25 cellular contexts compared by ENCODE assay signal in the genomic region with DNA sequence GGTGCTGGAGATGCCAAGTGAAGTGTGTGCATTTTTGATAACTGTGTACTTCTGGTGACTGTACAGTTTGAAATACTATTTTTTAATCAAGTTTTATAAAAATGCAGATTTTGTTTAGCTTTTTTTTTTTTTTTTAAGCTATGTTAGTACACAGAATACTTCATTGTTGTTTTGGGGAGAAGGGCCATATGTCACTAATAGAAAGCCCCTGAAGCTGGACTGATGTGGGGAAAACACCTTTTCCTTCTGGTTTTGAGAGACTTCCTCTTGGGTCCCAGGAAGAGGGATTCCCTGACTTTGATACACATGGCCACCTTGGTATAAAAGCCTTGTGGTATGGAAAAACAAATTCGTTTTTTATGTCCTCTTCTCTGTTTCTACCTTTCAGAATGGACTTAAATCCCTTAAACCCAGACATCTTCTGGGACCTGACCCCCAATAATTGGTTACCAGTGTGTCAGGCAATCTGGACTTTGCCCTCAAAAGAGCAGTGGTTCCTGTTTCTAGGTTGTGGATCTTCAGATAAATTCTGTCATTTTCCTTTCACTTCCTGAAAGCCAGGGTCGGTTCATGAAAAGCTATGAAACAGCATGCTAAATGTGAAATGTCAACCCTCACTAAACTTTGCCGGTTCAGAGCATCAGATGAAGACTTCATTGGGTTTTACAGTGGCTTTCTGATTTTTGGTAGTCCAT. TPM values are rescaled to one million over a fixed set of nuclear protein-coding genes. Genes with fewer than 3 reads are reported as not detected.
A peak's percentile ranks its signal among the peaks of the same experiment; 100 is the strongest.
DNase-seq lines count a peak whose midpoint lies in the region; ATAC-seq, FAIRE-seq and TF ChIP-seq lines count a peak whose summit lies in the region.
"Had no signal": no experiment of that assay in that cellular context is flagged by ENCODE, and none has a peak within 500 bp of the region (broad histone marks: within the 10 kb centered on the region; RNA-seq: fewer than 3 reads in every experiment).

No MANE protein-coding gene starts in this region.

- H3K4me3 ChIP-seq in OCI-LY3 (ENCODE audit: low read length) (no peak overlapping the region), suprapubic skin (no peak overlapping the region)
- H3K4me3 ChIP-seq: lung, smooth muscle cell, upper lobe of left lung had no signal

- H3K36me3 ChIP-seq in OCI-LY3 (replicated peaks; ENCODE audit: low read depth, low read length), result no peaks in the 10 kb centered on the region
- H3K36me3 ChIP-seq in suprapubic skin, result no peaks in the 10 kb centered on the region
- H3K36me3 ChIP-seq: upper lobe of left lung had no signal

- no peaks in the 10 kb centered on the region for H3K79me2 ChIP-seq in OCI-LY3 (ENCODE audit: low read length)

- TF ChIP-seq EP300 in suprapubic skin (IDR thresholded peaks at IDR 0.05), result no peak

- H3K9ac ChIP-seq in OCI-LY3 (ENCODE audit: low read length), result no peak overlapping the region

- TF ChIP-seq POLR2A in H54 (IDR thresholded peaks at IDR 0.05; ENCODE audit: low read depth, low read length) (no peak), suprapubic skin (IDR thresholded peaks at IDR 0.05) (no peak)

- H3K4me1 ChIP-seq in OCI-LY3 (ENCODE audit: low read length) (peaks cover 11% of the 10 kb centered on the region), suprapubic skin (no peaks in the 10 kb centered on the region)
- H3K4me1 ChIP-seq: upper lobe of left lung had no signal

- peak; percentile 66 for ATAC-seq in HG03135 (IDR thresholded peaks at IDR 0.05; ENCODE audit: unreplicated experiment)
- ATAC-seq: activated CD4-positive, alpha-beta T cell treated with anti-CD3 and anti-CD28 coated beads for 36 hours had no signal

- H2AFZ ChIP-seq in OCI-LY3 (ENCODE audit: low read depth, low read length), result no peak overlapping the region

- no peak for FAIRE-seq in H54 (lab: Jason Lieb, UNC)
- FAIRE-seq: keratinocyte had no signal

- no peaks in the 10 kb centered on the region for H3K9me3 ChIP-seq in OCI-LY3 (ENCODE audit: insufficient read depth, low read length)
- no peaks in the 10 kb centered on the region for H3K9me3 ChIP-seq in suprapubic skin
- H3K9me3 ChIP-seq: upper lobe of left lung had no signal

- DNase-seq in SKM-1 treated with dmso at 0.1 percent for 144 hours (lab: John Stamatoyannopoulos, UW; ENCODE audit: unreplicated experiment) (peak; percentile 5), SKM-1 (lab: John Stamatoyannopoulos, UW; ENCODE audit: unreplicated experiment) (no peak), H54 (ENCODE audit: insufficient read length, low spot score) (no peak), suprapubic skin (ENCODE audit: low spot score in 2 of 2) (no peak), OCI-M2 (lab: John Stamatoyannopoulos, UW; ENCODE audit: unreplicated experiment) (no peak), NCI-H524 (lab: John Stamatoyannopoulos, UW) (no peak)
- DNase-seq: 8988T; activated CD4-positive, alpha-beta T cell treated with anti-CD3 and anti-CD28 coated beads for 36 hours; aorta; central memory CD4-positive, alpha-beta T cell; EL; foreskin fibroblast; hippocampal formation; KBM-7; NCI-H1048; NCI-H2029 treated with DMSO at 0.1 percent for 48 hours; NCI-H345; stimulated activated CD4-positive, alpha-beta T cell treated with anti-CD3 and anti-CD28 coated beads, Interleukin-4, amount 100 ng/mL, for 1 hour; upper lobe of left lung had no signal

- H3K27ac ChIP-seq in OCI-LY3 (ENCODE audit: low read length) (no peak overlapping the region), suprapubic skin (no peak overlapping the region)
- H3K27ac ChIP-seq: epithelial cell of prostate, upper lobe of left lung had no signal

- no peak for TF ChIP-seq CTCF in OCI-LY3 (IDR thresholded peaks at IDR 0.05; ENCODE audit: low read depth, low read length)
- no peak for TF ChIP-seq CTCF in suprapubic skin (IDR thresholded peaks at IDR 0.05)

- H3K4me2 ChIP-seq in OCI-LY3 (ENCODE audit: low read length), result peak overlapping the region; percentile 31; the same call in 1 of the 2 replicates
- H3K4me2 ChIP-seq: smooth muscle cell had no signal

- 54% methylated on average over 3 of the region's 3 CpGs for WGBS in suprapubic skin

- H4K20me1 ChIP-seq in OCI-LY3 (ENCODE audit: insufficient read depth, low read length), result no peaks in the 10 kb centered on the region

- H3K27me3 ChIP-seq in OCI-LY3 (ENCODE audit: low read depth, low read length) (no peaks in the 10 kb centered on the region; the same call in 1 of the 2 replicates), suprapubic skin (no peaks in the 10 kb centered on the region)
- H3K27me3 ChIP-seq: upper lobe of left lung had no signal

RNA-seq across cellular contexts. Expression of a gene that starts 31.1 kb away (rescaled TPM):
- 10 to 100 TPM; 26.6 to 41.7 (median 30.0) TPM for total RNA-seq in suprapubic skin

RNA-seq across cellular contexts. Expression of a gene that starts 33.5 kb away (rescaled TPM):
- 1 to 10 TPM; 4.1 to 7.9 (median 5.4) TPM for total RNA-seq in suprapubic skin
